ENCODE assay signal across 19 cellular contexts in genomic region chr2:6249557-6249956, GRCh38.
DNase-seq lines count a peak whose midpoint lies in the region; TF ChIP-seq lines count a peak whose summit lies in the region.
"Had no signal": no experiment of that assay in that cellular context is flagged by ENCODE, and none has a peak within 500 bp of the region (broad histone marks: within the 10 kb centered on the region; RNA-seq: fewer than 3 reads in every experiment).

No MANE protein-coding gene starts in this region.

- H3K27me3 ChIP-seq in OCI-LY1 (ENCODE audit: insufficient read depth, low read length) (no peaks in the 10 kb centered on the region), neural progenitor cell (no peaks in the 10 kb centered on the region)
- H3K27me3 ChIP-seq: BLaER1 treated with 17β-estradiol and CSF1 and Interleukin-3, amounts not matched to agents 10 nM and 100 nM had no signal

- H3K9me3 ChIP-seq in OCI-LY1 (ENCODE audit: low read length) (no peaks in the 10 kb centered on the region), neural progenitor cell (ENCODE audit: low read depth) (peaks cover 5% of the 10 kb centered on the region)
- H3K9me3 ChIP-seq: BLaER1 treated with 17β-estradiol and CSF1 and Interleukin-3, amounts not matched to agents 10 nM and 100 nM; Caco-2 had no signal

- no peaks in the 10 kb centered on the region for H3F3A ChIP-seq in OCI-LY1 (ENCODE audit: insufficient read depth, low read length)
- no peaks in the 10 kb centered on the region for H3F3A ChIP-seq in neural progenitor cell (ENCODE audit: low read depth)

- H3K4me3 ChIP-seq in OCI-LY1 (ENCODE audit: low read depth, low read length, poor library complexity, severe bottlenecking) (no peak overlapping the region), neural progenitor cell (no peak overlapping the region)
- H3K4me3 ChIP-seq: A549; BLaER1 treated with 17β-estradiol and CSF1 and Interleukin-3, amounts not matched to agents 10 nM and 100 nM had no signal

- H3K27ac ChIP-seq in OCI-LY1 (ENCODE audit: low read depth, low read length, poor library complexity, severe bottlenecking), result peak overlapping the region; percentile 21
- no peak overlapping the region for H3K27ac ChIP-seq in neural progenitor cell
- H3K27ac ChIP-seq: 22Rv1; A549; BLaER1 treated with 17β-estradiol and CSF1 and Interleukin-3, amounts not matched to agents 10 nM and 100 nM; C4-2B had no signal

- H3K27ac Mint-ChIP-seq in neural progenitor cell (no peak overlapping the region), HFFc6 (no peak overlapping the region)
- H3K27ac Mint-ChIP-seq: B cell; CD4-positive, alpha-beta T cell; CD8-positive, alpha-beta T cell had no signal

- H3K79me2 ChIP-seq in OCI-LY1 (ENCODE audit: insufficient read depth, low read length), result no peaks in the 10 kb centered on the region
- no peaks in the 10 kb centered on the region for H3K79me2 ChIP-seq in neural progenitor cell (ENCODE audit: low read depth)

- H2AFZ ChIP-seq in OCI-LY1 (ENCODE audit: low read length), result peak overlapping the region; percentile 81; the same call in 1 of the 2 replicates
- peak overlapping the region; percentile 23 for H2AFZ ChIP-seq in neural progenitor cell (replicated peaks)

- H3K36me3 Mint-ChIP-seq in neural progenitor cell (no peaks in the 10 kb centered on the region), HFFc6 (ENCODE audit: low read depth) (no peaks in the 10 kb centered on the region)
- H3K36me3 Mint-ChIP-seq: CD8-positive, alpha-beta T cell had no signal

- TF ChIP-seq CTCF in OCI-LY1 (IDR thresholded peaks at IDR 0.05; ENCODE audit: low read length), result no peak
- no peak for TF ChIP-seq CTCF in neural progenitor cell (IDR thresholded peaks at IDR 0.05)
- no peak for TF ChIP-seq CTCF in HFFc6 (IDR thresholded peaks at IDR 0.05)

- H3K4me1 Mint-ChIP-seq in neural progenitor cell, result peaks cover 5% of the 10 kb centered on the region
- H3K4me1 Mint-ChIP-seq in HFFc6 (ENCODE audit: low read depth), result no peaks in the 10 kb centered on the region

- H3K4me3 Mint-ChIP-seq in neural progenitor cell, result no peak overlapping the region
- H3K4me3 Mint-ChIP-seq in HFFc6, result no peak overlapping the region
- H3K4me3 Mint-ChIP-seq: B cell; CD4-positive, alpha-beta T cell; CD8-positive, alpha-beta T cell had no signal

- H3K9ac ChIP-seq in OCI-LY1 (ENCODE audit: low read length) (no peak overlapping the region), neural progenitor cell (no peak overlapping the region)
- H3K9ac ChIP-seq: BLaER1 treated with 17β-estradiol and CSF1 and Interleukin-3, amounts not matched to agents 10 nM and 100 nM had no signal

- H3K9me2 ChIP-seq in OCI-LY1 (ENCODE audit: low read depth, low read length), result no peaks in the 10 kb centered on the region

- H3K27me3 Mint-ChIP-seq in neural progenitor cell (ENCODE audit: insufficient read depth, low read depth), result peaks cover 5% of the 10 kb centered on the region
- peaks cover 2% of the 10 kb centered on the region; the same call in 1 of the 2 replicates for H3K27me3 Mint-ChIP-seq in HFFc6 (ENCODE audit: insufficient read depth)
- H3K27me3 Mint-ChIP-seq: B cell; CD4-positive, alpha-beta T cell had no signal

- DNase-seq in NCI-H1105 (lab: John Stamatoyannopoulos, UW) (peak; percentile 4), NCI-H1105 treated with DMSO at 0.1 percent for 48 hours (lab: John Stamatoyannopoulos, UW) (no peak), neural progenitor cell (ENCODE audit: low spot score) (no peak), midbrain (lab: John Stamatoyannopoulos, UW) (no peak), HFFc6 (no peak), foreskin melanocyte (no peak)
- DNase-seq: AML-193; Caco-2; Calu3; CD4-positive, alpha-beta T cell; CD8-positive, alpha-beta T cell; DMS79 treated with DMSO at 0.1 percent for 48 hours; GF-D8 had no signal

- H3K9me3 Mint-ChIP-seq in neural progenitor cell (no peaks in the 10 kb centered on the region), HFFc6 (peaks cover 13% of the 10 kb centered on the region)
- H3K9me3 Mint-ChIP-seq: CD4-positive, alpha-beta T cell; CD8-positive, alpha-beta T cell had no signal

- H3K4me1 ChIP-seq in OCI-LY1 (ENCODE audit: insufficient read depth, low read length, severe bottlenecking), result peaks cover 51% of the 10 kb centered on the region
- H3K4me1 ChIP-seq in neural progenitor cell, result no peaks in the 10 kb centered on the region
- H3K4me1 ChIP-seq: A549, Caco-2 had no signal

- H3K4me2 ChIP-seq in OCI-LY1 (ENCODE audit: low read length) (no peak overlapping the region), neural progenitor cell (no peak overlapping the region)
- H3K4me2 ChIP-seq: A549; BLaER1 treated with 17β-estradiol and CSF1 and Interleukin-3, amounts not matched to agents 10 nM and 100 nM had no signal

- H4K20me1 ChIP-seq in OCI-LY1 (ENCODE audit: insufficient read depth, low read length) (no peaks in the 10 kb centered on the region), neural progenitor cell (ENCODE audit: low read depth) (no peaks in the 10 kb centered on the region)
- H4K20me1 ChIP-seq: BLaER1 treated with 17β-estradiol and CSF1 and Interleukin-3, amounts not matched to agents 10 nM and 100 nM had no signal

- H3K36me3 ChIP-seq in OCI-LY1 (ENCODE audit: insufficient read depth, low read length) (no peaks in the 10 kb centered on the region), neural progenitor cell (no peaks in the 10 kb centered on the region)
- H3K36me3 ChIP-seq: BLaER1 treated with 17β-estradiol and CSF1 and Interleukin-3, amounts not matched to agents 10 nM and 100 nM had no signal
